ENCODE assay signal across 7 cellular contexts in the genomic region with DNA sequence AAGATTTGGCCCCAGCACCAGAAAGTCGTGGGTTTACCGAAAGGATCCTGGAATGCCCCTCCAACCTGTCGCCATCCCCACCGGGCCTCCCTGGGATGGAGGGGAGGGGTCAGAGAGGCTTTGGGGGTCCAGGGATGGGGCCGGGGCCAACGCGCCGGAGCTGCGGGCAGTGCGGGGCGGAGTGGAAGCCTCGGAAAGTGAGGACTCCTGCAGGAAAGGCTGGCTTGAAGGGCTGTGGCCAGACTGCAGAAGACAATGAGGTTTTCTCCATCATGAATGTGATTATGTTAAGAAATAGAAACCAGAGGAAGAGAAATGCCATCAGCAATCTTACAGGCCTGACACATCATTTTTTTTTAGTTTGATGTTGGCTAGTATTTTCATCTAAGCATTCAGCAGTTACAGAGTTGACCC. TPM values are rescaled to one million over a fixed set of nuclear protein-coding genes. Genes with fewer than 3 reads are reported as not detected.
A peak's percentile ranks its signal among the peaks of the same experiment; 100 is the strongest.
DNase-seq lines count a peak whose midpoint lies in the region; ATAC-seq and TF ChIP-seq lines count a peak whose summit lies in the region.

No MANE protein-coding gene starts in this region.

- peak overlapping the region; percentile 82 for H3K4me3 Mint-ChIP-seq in WTC11
- peak overlapping the region; percentile 73 for H3K4me3 Mint-ChIP-seq in mesothelial cell of epicardium
- peak overlapping the region; percentile 86 to 94 for H3K4me3 Mint-ChIP-seq in stimulated activated naive CD8-positive, alpha-beta T cell treated with anti-CD3 and anti-CD28 coated beads, Interleukin-15, amount 100 ng/mL, for 72 hours

- TF ChIP-seq CTCF in WTC11 (IDR thresholded peaks at IDR 0.05) (no peak), mesothelial cell of epicardium (IDR thresholded peaks at IDR 0.05; ENCODE audit: unreplicated experiment) (no peak)

- DNase-seq in GF-D8 (lab: John Stamatoyannopoulos, UW) (peak; percentile 32), WTC11 (ENCODE audit: low spot score) (no peak), epidermal melanocyte (ENCODE audit: insufficient read length, low spot score) (peak; percentile 46), mesothelial cell of epicardium (ENCODE audit: low spot score in 2 of 2, unreplicated experiment in 2 of 2) (peak in 1 of 2 experiments; percentile 59)
- no peak for DNase-seq in Jurkat, Clone E6-1 (ENCODE audit: low read depth, low spot score)
- peak; percentile 40 to 48 for DNase-seq in stimulated activated naive CD8-positive, alpha-beta T cell treated with anti-CD3 and anti-CD28 coated beads, Interleukin-15, amount 100 ng/mL, for 72 hours

- peak overlapping the region; percentile 96 for H3K4me3 ChIP-seq in Jurkat, Clone E6-1 (ENCODE audit: low read length)

- H3K27ac Mint-ChIP-seq in WTC11, result peak overlapping the region; percentile 64; the same call in 1 of the 2 replicates
- H3K27ac Mint-ChIP-seq in mesothelial cell of epicardium, result peak overlapping the region; percentile 70
- H3K27ac Mint-ChIP-seq in stimulated activated naive CD8-positive, alpha-beta T cell treated with anti-CD3 and anti-CD28 coated beads, Interleukin-15, amount 100 ng/mL, for 72 hours, result peak overlapping the region; percentile 37 to 94

- CTCF ChIA-PET in WTC11 (lab: Charles Lee), result interaction anchor here (0.7 kb wide), 2 partner anchors 62 to 218 kb away, joined by 3 to 4 read pairs; no protein-coding TSS in a partner anchor

- H3K27me3 Mint-ChIP-seq in WTC11 (ENCODE audit: low read depth) (no peaks in the 10 kb centered on the region), mesothelial cell of epicardium (ENCODE audit: low read depth) (no peaks in the 10 kb centered on the region)
- no peaks in the 10 kb centered on the region for H3K27me3 Mint-ChIP-seq in stimulated activated naive CD8-positive, alpha-beta T cell treated with anti-CD3 and anti-CD28 coated beads, Interleukin-15, amount 100 ng/mL, for 72 hours

- H3K4me1 Mint-ChIP-seq in WTC11, result peaks cover 40% of the 10 kb centered on the region
- peaks cover 48% of the 10 kb centered on the region for H3K4me1 Mint-ChIP-seq in mesothelial cell of epicardium
- peaks cover 44% of the 10 kb centered on the region for H3K4me1 Mint-ChIP-seq in stimulated activated naive CD8-positive, alpha-beta T cell treated with anti-CD3 and anti-CD28 coated beads, Interleukin-15, amount 100 ng/mL, for 72 hours

- H3K36me3 Mint-ChIP-seq in WTC11 (peaks cover 5% of the 10 kb centered on the region), mesothelial cell of epicardium (peaks cover 4% of the 10 kb centered on the region)

- POLR2A ChIA-PET in WTC11 (lab: Charles Lee), result interaction anchor here (0.6 to 2.1 kb wide), 3 partner anchors 62 to 281 kb away, joined by 4 to 9 read pairs (median 7); partner anchors contain the start of gene KLHL24

- ATAC-seq in GM21529 (IDR thresholded peaks at IDR 0.05; ENCODE audit: unreplicated experiment) (peak; percentile 30), WTC11 (peak; percentile 33)
- peak; percentile 26 for ATAC-seq in stimulated activated naive CD8-positive, alpha-beta T cell treated with anti-CD3 and anti-CD28 coated beads, Interleukin-15, amount 100 ng/mL, for 72 hours

- no peaks in the 10 kb centered on the region for H3K9me3 Mint-ChIP-seq in WTC11
- no peaks in the 10 kb centered on the region for H3K9me3 Mint-ChIP-seq in mesothelial cell of epicardium
- H3K9me3 Mint-ChIP-seq in stimulated activated naive CD8-positive, alpha-beta T cell treated with anti-CD3 and anti-CD28 coated beads, Interleukin-15, amount 100 ng/mL, for 72 hours, result no peaks in the 10 kb centered on the region

TF ChIP-seq in WTC11, 78 proteins besides CTCF, POLR2A, EP300 and RAD21:
- TF ChIP-seq TEAD1 (CRISPR knock-in tag; IDR thresholded peaks at IDR 0.05) (0 out of 2 replicates have a peak, but pooled peaks have one; percentile 3), ZNF532 (CRISPR knock-in tag; IDR thresholded peaks at IDR 0.05; ENCODE audit: borderline replicate concordance) (no peak), FOXP4 (CRISPR knock-in tag; IDR thresholded peaks at IDR 0.05) (0 out of 2 replicates have a peak, but pooled peaks have one; percentile 5)
- TF ChIP-seq, protein P1, sequence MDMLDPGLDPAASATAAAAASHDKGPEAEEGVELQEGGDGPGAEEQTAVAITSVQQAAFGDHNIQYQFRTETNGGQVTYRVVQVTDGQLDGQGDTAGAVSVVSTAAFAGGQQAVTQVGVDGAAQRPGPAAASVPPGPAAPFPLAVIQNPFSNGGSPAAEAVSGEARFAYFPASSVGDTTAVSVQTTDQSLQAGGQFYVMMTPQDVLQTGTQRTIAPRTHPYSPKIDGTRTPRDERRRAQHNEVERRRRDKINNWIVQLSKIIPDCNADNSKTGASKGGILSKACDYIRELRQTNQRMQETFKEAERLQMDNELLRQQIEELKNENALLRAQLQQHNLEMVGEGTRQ (CRISPR knock-in tag; IDR thresholded peaks at IDR 0.05), result no peak

RNA-seq across cellular contexts. Expression of gene YEATS2, which starts 0.7 kb away (rescaled TPM):
- 33.6 TPM for polyA plus RNA-seq in Jurkat, Clone E6-1 (2012; ENCODE audit: insufficient read depth, insufficient read length)
- total RNA-seq in WTC11 (2021), result 42.5 to 52.7 TPM (median 49.3 TPM) in 3 replicates
- 65.5 to 72.7 TPM (median 66.0 TPM) in 3 replicates for total RNA-seq in mesothelial cell of epicardium

Comparison
In these comparisons a context has a peak if more than half of its experiments do, and no peak if none do; other contexts are left out.
1. DNase-seq: peak in GF-D8 (single experiment), epidermal melanocyte (single experiment) and stimulated activated naive CD8-positive, alpha-beta T cell treated with anti-CD3 and anti-CD28 coated beads, Interleukin-15, amount 100 ng/mL, for 72 hours (2 of 2); none in Jurkat, Clone E6-1 (single experiment) and WTC11 (single experiment).
2. Peak in every context shown above with its lines, with median percentiles within 50 percentile points of each other: ATAC-seq, H3K27ac Mint-ChIP-seq and H3K4me3 Mint-ChIP-seq.